34 cellular contexts compared by ENCODE assay signal in genomic region chr18:48188609-48189008, GRCh38.
"Had no signal": no experiment of that assay in that cellular context is flagged by ENCODE, and none has a peak within 500 bp of the region (broad histone marks: within the 10 kb centered on the region; RNA-seq: fewer than 3 reads in every experiment).

No MANE protein-coding gene starts in this region.

- H3K9me3 ChIP-seq: ascending aorta had no signal

- H3K27me3 ChIP-seq: ascending aorta, cardiac muscle cell had no signal

- ATAC-seq: activated CD8-positive, alpha-beta T cell treated with anti-CD3 and anti-CD28 coated beads for 36 hours; activated naive CD8-positive, alpha-beta T cell treated with anti-CD3 and anti-CD28 coated beads, Interleukin-2, amount 50 U/mL, for 24 hours had no signal

- H3K4me1 Mint-ChIP-seq: activated B cell treated with CpG ODN at 0.5 μM for 24 hours; activated CD4-positive, alpha-beta T cell treated with anti-CD3 and anti-CD28 coated beads, Interleukin-2, amount 10 ng/mL, durations not matched to agents 24 days and 14 days; activated naive CD4-positive, alpha-beta T cell treated with anti-CD3 and anti-CD28 coated beads, Interleukin-2, amount 10 ng/mL, durations not matched to agents 7 days and 5 days; activated naive CD4-positive, alpha-beta T cell treated with anti-CD3 and anti-CD28 coated beads, Interleukin-2, amount 50 U/mL, for 24 hours; activated naive CD8-positive, alpha-beta T cell treated with anti-CD3 and anti-CD28 coated beads, Interleukin-2, amount 10 ng/mL, durations not matched to agents 7 days and 5 days; activated naive CD8-positive, alpha-beta T cell treated with anti-CD3 and anti-CD28 coated beads, Interleukin-2, amount 50 U/mL, for 24 hours; central memory CD8-positive, alpha-beta T cell had no signal

- H3K9me3 Mint-ChIP-seq: activated CD4-positive, alpha-beta memory T cell treated with anti-CD3 and anti-CD28 coated beads for 36 hours; activated CD4-positive, alpha-beta T cell treated with anti-CD3 and anti-CD28 coated beads, Interleukin-2, amount 10 ng/mL, durations not matched to agents 24 days and 14 days; activated CD8-positive, alpha-beta T cell treated with anti-CD3 and anti-CD28 coated beads for 36 hours; activated naive CD4-positive, alpha-beta T cell treated with anti-CD3 and anti-CD28 coated beads, Interleukin-2, amount 10 ng/mL, durations not matched to agents 7 days and 5 days; activated naive CD4-positive, alpha-beta T cell treated with anti-CD3 and anti-CD28 coated beads, Interleukin-2, amount 50 U/mL, for 24 hours; activated naive CD8-positive, alpha-beta T cell treated with anti-CD3 and anti-CD28 coated beads, Interleukin-2, amount 10 ng/mL, durations not matched to agents 7 days and 5 days; activated naive CD8-positive, alpha-beta T cell treated with anti-CD3 and anti-CD28 coated beads, Interleukin-2, amount 50 U/mL, for 24 hours; activated T-helper 2 cell treated with anti-CD3 and anti-CD28 coated beads, Interferon-gamma antibody, Interleukin-2, Interleukin-4, amounts not matched to agents 10 μg/mL and 5 μg/mL and 100 μg/mL, durations not matched to agents 14 hours and 24 hours and 36 hours; brain; central memory CD8-positive, alpha-beta T cell; T-helper 1 cell treated with Interleukin-12 subunit alpha and Interleukin-12 subunit beta and Interleukin-4 antibody, amounts not matched to agents 30 μg/mL and 1 μg/mL, for 36 hours; T-helper 2 cell treated with Interferon-gamma antibody and Interleukin-4, amounts not matched to agents 5 μg/mL and 100 μg/mL, for 36 hours had no signal

- H3K27ac Mint-ChIP-seq: activated B cell treated with CpG ODN at 0.5 μM for 24 hours; activated CD4-positive, alpha-beta memory T cell treated with anti-CD3 and anti-CD28 coated beads for 36 hours; activated CD4-positive, alpha-beta T cell treated with anti-CD3 and anti-CD28 coated beads, Interleukin-2, amount 10 ng/mL, durations not matched to agents 24 days and 14 days; activated CD8-positive, alpha-beta T cell treated with anti-CD3 and anti-CD28 coated beads for 36 hours; activated naive CD4-positive, alpha-beta T cell treated with anti-CD3 and anti-CD28 coated beads, Interleukin-2, amount 10 ng/mL, durations not matched to agents 7 days and 5 days; activated naive CD4-positive, alpha-beta T cell treated with anti-CD3 and anti-CD28 coated beads, Interleukin-2, amount 50 U/mL, for 24 hours; activated naive CD8-positive, alpha-beta T cell; activated naive CD8-positive, alpha-beta T cell treated with anti-CD3 and anti-CD28 coated beads, Interleukin-2, amount 10 ng/mL, durations not matched to agents 7 days and 5 days; activated naive CD8-positive, alpha-beta T cell treated with anti-CD3 and anti-CD28 coated beads, Interleukin-2, amount 50 U/mL, for 24 hours; activated T-helper 2 cell treated with anti-CD3 and anti-CD28 coated beads, Interferon-gamma antibody, Interleukin-2, Interleukin-4, amounts not matched to agents 10 μg/mL and 5 μg/mL and 100 μg/mL, durations not matched to agents 14 hours and 24 hours and 36 hours; T-helper 1 cell treated with Interleukin-12 subunit alpha and Interleukin-12 subunit beta and Interleukin-4 antibody, amounts not matched to agents 30 μg/mL and 1 μg/mL, for 36 hours; T-helper 2 cell treated with Interferon-gamma antibody and Interleukin-4, amounts not matched to agents 5 μg/mL and 100 μg/mL, for 36 hours had no signal

- H3K36me3 ChIP-seq: ascending aorta, cardiac muscle cell had no signal

- H3K27ac ChIP-seq: ascending aorta, cardiac muscle cell, VCaP had no signal

- H3K4me1 ChIP-seq: ascending aorta had no signal

- H3K4me3 Mint-ChIP-seq: activated B cell treated with CpG ODN at 0.5 μM for 24 hours; activated CD4-positive, alpha-beta memory T cell treated with anti-CD3 and anti-CD28 coated beads for 36 hours; activated CD4-positive, alpha-beta T cell treated with anti-CD3 and anti-CD28 coated beads, Interleukin-2, amount 10 ng/mL, durations not matched to agents 24 days and 14 days; activated CD8-positive, alpha-beta T cell treated with anti-CD3 and anti-CD28 coated beads for 36 hours; activated naive CD4-positive, alpha-beta T cell treated with anti-CD3 and anti-CD28 coated beads, Interleukin-2, amount 10 ng/mL, durations not matched to agents 7 days and 5 days; activated naive CD4-positive, alpha-beta T cell treated with anti-CD3 and anti-CD28 coated beads, Interleukin-2, amount 50 U/mL, for 24 hours; activated naive CD8-positive, alpha-beta T cell; activated naive CD8-positive, alpha-beta T cell treated with anti-CD3 and anti-CD28 coated beads, Interleukin-2, amount 10 ng/mL, durations not matched to agents 7 days and 5 days; activated naive CD8-positive, alpha-beta T cell treated with anti-CD3 and anti-CD28 coated beads, Interleukin-2, amount 50 U/mL, for 24 hours; brain; central memory CD8-positive, alpha-beta T cell; T-helper 1 cell treated with Interleukin-12 subunit alpha and Interleukin-12 subunit beta and Interleukin-4 antibody, amounts not matched to agents 30 μg/mL and 1 μg/mL, for 36 hours; T-helper 2 cell treated with Interferon-gamma antibody and Interleukin-4, amounts not matched to agents 5 μg/mL and 100 μg/mL, for 36 hours had no signal

- DNase-seq: activated B cell treated with CpG ODN at 0.5 μM for 24 hours; activated CD4-positive, alpha-beta memory T cell treated with anti-CD3 and anti-CD28 coated beads for 36 hours; activated CD4-positive, alpha-beta T cell treated with anti-CD3 and anti-CD28 coated beads for 4 hours; activated CD4-positive, alpha-beta T cell treated with anti-CD3 and anti-CD28 coated beads, Interleukin-2, amount 10 ng/mL, durations not matched to agents 24 days and 14 days; activated CD4-positive, alpha-beta T cell treated with anti-CD3 and anti-CD28 coated beads, Interleukin-2, amount 50 U/mL, for 1 hour; activated CD4-positive, alpha-beta T cell treated with anti-CD3 and anti-CD28 coated beads, Interleukin-2, amount 50 U/mL, for 4 hours; activated CD4-positive, CD25-positive, alpha-beta regulatory T cell treated with anti-CD3 and anti-CD28 coated beads, Interleukin-2, amount 50 U/mL, for 72 hours; activated CD8-positive, alpha-beta T cell treated with anti-CD3 and anti-CD28 coated beads for 36 hours; activated effector memory CD4-positive, alpha-beta T cell treated with Interleukin-2 at 50 U/mL for 16 hours; activated gamma-delta T cell; activated naive CD4-positive, alpha-beta T cell treated with anti-CD3 and anti-CD28 coated beads, Interleukin-2, amount 10 ng/mL, durations not matched to agents 7 days and 5 days; activated naive CD4-positive, alpha-beta T cell treated with Interleukin-2 at 50 U/mL for 16 hours; activated naive CD8-positive, alpha-beta T cell treated with anti-CD3 and anti-CD28 coated beads, Interleukin-2, amount 10 ng/mL, durations not matched to agents 7 days and 5 days; activated naive CD8-positive, alpha-beta T cell treated with anti-CD3 and anti-CD28 coated beads, Interleukin-2, amount 50 U/mL, for 24 hours; activated T-cell treated with anti-CD3 and anti-CD28 coated beads for 4 hours; activated T-cell treated with anti-CD3 and anti-CD28 coated beads, Interleukin-2, amount 50 U/mL, for 1 hour; activated T-cell treated with anti-CD3 and anti-CD28 coated beads, Interleukin-2, amount 50 U/mL, for 48 hours; amygdala; anterior cingulate cortex; caudate nucleus; cerebellar nuclear complex; T-helper 1 cell; T-helper 2 cell; T-helper 9 cell had no signal

- H3K4me3 ChIP-seq: ascending aorta, cardiac muscle cell had no signal

- H3K36me3 Mint-ChIP-seq: activated CD4-positive, alpha-beta memory T cell treated with anti-CD3 and anti-CD28 coated beads for 36 hours; activated naive CD4-positive, alpha-beta T cell treated with anti-CD3 and anti-CD28 coated beads, Interleukin-2, amount 10 ng/mL, durations not matched to agents 7 days and 5 days; activated naive CD4-positive, alpha-beta T cell treated with anti-CD3 and anti-CD28 coated beads, Interleukin-2, amount 50 U/mL, for 24 hours; activated naive CD8-positive, alpha-beta T cell; activated naive CD8-positive, alpha-beta T cell treated with anti-CD3 and anti-CD28 coated beads, Interleukin-2, amount 10 ng/mL, durations not matched to agents 7 days and 5 days; brain had no signal
